Comparison of ENCODE assay signal across 12 cellular contexts in the genomic region with DNA sequence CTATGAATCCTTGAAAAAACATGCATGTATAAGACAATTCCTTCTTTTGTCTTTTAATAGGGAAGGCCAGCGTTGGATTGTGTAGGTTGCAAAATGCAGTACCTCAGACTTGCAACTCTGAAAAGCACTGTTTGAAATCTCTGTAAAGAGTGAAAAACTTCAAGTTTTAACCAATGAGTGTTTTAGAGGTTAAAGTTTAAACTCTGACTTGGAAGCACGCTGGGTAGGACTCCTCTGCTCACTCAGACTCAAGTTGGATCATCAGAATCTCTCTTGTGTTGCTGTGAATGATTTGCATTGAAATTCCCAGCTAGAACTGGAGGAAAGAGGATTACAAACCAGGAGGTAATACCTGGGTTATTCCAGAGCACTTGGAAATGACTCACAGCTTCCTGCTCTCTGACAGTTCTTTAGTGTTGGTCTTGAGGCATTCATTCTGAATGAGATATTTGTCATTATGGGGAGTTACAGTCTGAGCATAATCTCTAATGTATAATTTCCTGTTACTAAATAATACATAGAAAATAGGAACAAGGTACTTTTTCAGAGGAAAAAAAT. TPM values are rescaled to one million over a fixed set of nuclear protein-coding genes. Genes with fewer than 3 reads are reported as not detected.
DNase-seq lines count a peak whose midpoint lies in the region; ATAC-seq, FAIRE-seq and TF ChIP-seq lines count a peak whose summit lies in the region.
"Had no signal": no experiment of that assay in that cellular context is flagged by ENCODE, and none has a peak within 500 bp of the region (broad histone marks: within the 10 kb centered on the region; RNA-seq: fewer than 3 reads in every experiment).

No MANE protein-coding gene starts in this region.

- TF ChIP-seq POLR2A in breast epithelium (IDR thresholded peaks at IDR 0.05), result no peak

- dilution Hi-C loops in keratinocyte (cut with MboI; ENCODE audit: extremely low pct_ligation_motif_present, low sequenced_read_pairs), result no loop called here

- H3K79me2 ChIP-seq in astrocyte (ENCODE audit: insufficient read depth, low read length) (no peaks in the 10 kb centered on the region), keratinocyte (ENCODE audit: control insufficient read depth, insufficient read depth, low read length) (no peaks in the 10 kb centered on the region)

- BruUV-seq in MCF 10A (replicated peaks; lab: Mats Ljungman, UMichigan), result no TSS peak

- H3K36me3 Mint-ChIP-seq in MCF 10A (ENCODE audit: insufficient read depth, unreplicated experiment), result no peaks in the 10 kb centered on the region
- no peaks in the 10 kb centered on the region for H3K36me3 Mint-ChIP-seq in astrocyte (ENCODE audit: low read depth, unreplicated experiment)
- no peaks in the 10 kb centered on the region for H3K36me3 Mint-ChIP-seq in natural killer cell

- H3K9me3 ChIP-seq in breast epithelium (no peaks in the 10 kb centered on the region), astrocyte (ENCODE audit: insufficient read depth, low read depth, low read length) (no peaks in the 10 kb centered on the region), keratinocyte (ENCODE audit: control insufficient read depth, low read depth, low read length) (no peaks in the 10 kb centered on the region)

- FAIRE-seq in astrocyte (lab: Jason Lieb, UNC) (no peak), keratinocyte (lab: Jason Lieb, UNC) (peak; percentile 97)

- H4K20me1 ChIP-seq in astrocyte (ENCODE audit: insufficient read depth, low read length) (no peaks in the 10 kb centered on the region), keratinocyte (ENCODE audit: control insufficient read depth, extremely low read depth, insufficient read depth, low read length) (no peaks in the 10 kb centered on the region)

- H2AFZ ChIP-seq in astrocyte (ENCODE audit: low read depth, low read length), result no peak overlapping the region
- no peak overlapping the region for H2AFZ ChIP-seq in keratinocyte (ENCODE audit: control insufficient read depth, low read length)

- H3K4me3 ChIP-seq in breast epithelium, result no peak overlapping the region
- no peak overlapping the region for H3K4me3 ChIP-seq in astrocyte (ENCODE audit: insufficient read depth, low read depth, low read length)
- H3K4me3 ChIP-seq in keratinocyte (ENCODE audit: control insufficient read depth in 2 of 3, extremely low read depth in 1 of 3, insufficient read depth in 2 of 3, low read depth in 1 of 3, low read length in 3 of 3), result peak overlapping the region in 1 of 3 experiments; percentile 53

- H3K4me2 ChIP-seq in astrocyte (ENCODE audit: low read length) (peak overlapping the region; percentile 42), keratinocyte (ENCODE audit: control insufficient read depth, extremely low read depth, insufficient read depth, low read depth, low read length) (peak overlapping the region; percentile 86)

- no peak overlapping the region for H3K4me3 Mint-ChIP-seq in MCF 10A (ENCODE audit: unreplicated experiment)
- no peak overlapping the region for H3K4me3 Mint-ChIP-seq in astrocyte (ENCODE audit: unreplicated experiment)
- H3K4me3 Mint-ChIP-seq in natural killer cell, result no peak overlapping the region

- no peak overlapping the region for H3K27ac ChIP-seq in breast epithelium
- no peak overlapping the region for H3K27ac ChIP-seq in astrocyte (ENCODE audit: low read depth, low read length)
- peak overlapping the region; percentile 90 for H3K27ac ChIP-seq in keratinocyte (ENCODE audit: control insufficient read depth, insufficient read depth, low read length)

- POLR2A ChIA-PET in MCF 10A (lab: Yijun Ruan, JAX), result interaction anchor here (0.5 to 2.1 kb wide), 9 partner anchors 8 to 355 kb away, joined by 3 to 30 read pairs (median 4); a partner anchor contains a TSS

- H3K4me1 Mint-ChIP-seq in MCF 10A (ENCODE audit: insufficient read depth, unreplicated experiment), result peaks cover 28% of the 10 kb centered on the region
- peaks cover 24% of the 10 kb centered on the region for H3K4me1 Mint-ChIP-seq in astrocyte (ENCODE audit: low read depth, unreplicated experiment)
- no peaks in the 10 kb centered on the region for H3K4me1 Mint-ChIP-seq in natural killer cell

- intact Hi-C loops in MCF 10A (cut with micrococcal nuclease), result loop anchor here (5.0 kb wide), 1 partner anchor 48 kb away; a partner anchor contains a TSS
- intact Hi-C loops in breast epithelium (cut with DNase I; ENCODE audit: low total_unique reads), result no loop called here
- intact Hi-C loops in natural killer cell (cut with micrococcal nuclease), result no loop called here

- CTCF ChIA-PET in MCF 10A (lab: Yijun Ruan, JAX), result interaction anchor here (0.8 to 1.2 kb wide), 4 partner anchors 53 to 184 kb away, joined by 3 to 5 read pairs (median 4); no protein-coding TSS in a partner anchor

- no peaks in the 10 kb centered on the region for H3K4me1 ChIP-seq in breast epithelium
- peaks cover 11% of the 10 kb centered on the region for H3K4me1 ChIP-seq in astrocyte (ENCODE audit: insufficient read depth, low read length)
- peaks cover 37% of the 10 kb centered on the region for H3K4me1 ChIP-seq in keratinocyte (ENCODE audit: control insufficient read depth, extremely low read depth, insufficient read depth, low read length)

- TF ChIP-seq CTCF in MCF 10A (IDR thresholded peaks at IDR 0.05; ENCODE audit: unreplicated experiment) (no peak), breast epithelium (IDR thresholded peaks at IDR 0.05) (no peak), astrocyte (IDR thresholded peaks at IDR 0.05; ENCODE audit: insufficient read depth, low read depth, low read length) (no peak), keratinocyte (optimal IDR thresholded peaks at IDR 0.05 in 1 of 3, IDR thresholded peaks at IDR 0.05 in 1 of 3, conservative IDR thresholded peaks at IDR 0.05 in 1 of 3; ENCODE audit: extremely low read depth in 1 of 3, insufficient read depth in 2 of 3, low read length in 3 of 3) (no peak), natural killer cell (IDR thresholded peaks at IDR 0.05) (no peak)

- H3K9me3 Mint-ChIP-seq in MCF 10A (ENCODE audit: unreplicated experiment) (no peaks in the 10 kb centered on the region), astrocyte (ENCODE audit: unreplicated experiment) (no peaks in the 10 kb centered on the region), natural killer cell (no peaks in the 10 kb centered on the region)
- H3K9me3 Mint-ChIP-seq: activated T-helper 2 cell treated with anti-CD3 and anti-CD28 coated beads, Interferon-gamma antibody, Interleukin-2, Interleukin-4, amounts not matched to agents 10 μg/mL and 5 μg/mL and 100 μg/mL, durations not matched to agents 14 hours and 24 hours and 36 hours had no signal

- ATAC-seq in HG03469 (IDR thresholded peaks at IDR 0.05; ENCODE audit: unreplicated experiment), result no peak
- ATAC-seq in natural killer cell, result no peak

- no peaks in the 10 kb centered on the region for H3K27me3 ChIP-seq in breast epithelium
- H3K27me3 ChIP-seq in astrocyte (ENCODE audit: insufficient read depth, low read length), result no peaks in the 10 kb centered on the region
- no peaks in the 10 kb centered on the region for H3K27me3 ChIP-seq in keratinocyte (ENCODE audit: control insufficient read depth, extremely low read depth, insufficient read depth, low read length)

- no peak overlapping the region for H3K9ac ChIP-seq in astrocyte (ENCODE audit: low read length)
- H3K9ac ChIP-seq in keratinocyte (ENCODE audit: control insufficient read depth, extremely low read depth, insufficient read depth, low read length), result peak overlapping the region; percentile 51

- peak; percentile 80 for DNase-seq in MCF 10A (ENCODE audit: unreplicated experiment)
- DNase-seq in breast epithelium (ENCODE audit: low spot score in 2 of 2), result no peak
- peak; percentile 69 for DNase-seq in astrocyte (ENCODE audit: low read depth)
- peak; percentile 59 for DNase-seq in keratinocyte (ENCODE audit: low read depth, low spot score)
- DNase-seq in natural killer cell, result no peak
- no peak for DNase-seq in NCI-H524 treated with DMSO at 0.1 percent for 48 hours (lab: John Stamatoyannopoulos, UW)
- no peak for DNase-seq in NCI-H2171 treated with DMSO at 0.1 percent for 48 hours (lab: John Stamatoyannopoulos, UW)
- DNase-seq: effector CD4-positive, alpha-beta T cell; NCI-H526 treated with DMSO at 0.1 percent for 48 hours; stimulated activated naive CD4-positive, alpha-beta T cell treated with Interleukin-2 at 50 U/mL for 16 hours had no signal

- H3K9me1 ChIP-seq in keratinocyte (ENCODE audit: control insufficient read depth, extremely low read depth, insufficient read depth, low read length), result no peaks in the 10 kb centered on the region

- H3K27ac Mint-ChIP-seq in MCF 10A (ENCODE audit: low read depth, unreplicated experiment), result no peak overlapping the region
- no peak overlapping the region for H3K27ac Mint-ChIP-seq in astrocyte (ENCODE audit: unreplicated experiment)
- H3K27ac Mint-ChIP-seq in natural killer cell, result no peak overlapping the region
- H3K27ac Mint-ChIP-seq: activated T-helper 2 cell treated with anti-CD3 and anti-CD28 coated beads, Interferon-gamma antibody, Interleukin-2, Interleukin-4, amounts not matched to agents 10 μg/mL and 5 μg/mL and 100 μg/mL, durations not matched to agents 14 hours and 24 hours and 36 hours had no signal

- H3K36me3 ChIP-seq in breast epithelium (no peaks in the 10 kb centered on the region), astrocyte (ENCODE audit: insufficient read depth, low read length) (no peaks in the 10 kb centered on the region), keratinocyte (ENCODE audit: control insufficient read depth in 2 of 2, extremely low read depth in 1 of 2, insufficient read depth in 2 of 2, low read length in 2 of 2) (no peaks in the 10 kb centered on the region)

- H3K27me3 Mint-ChIP-seq in MCF 10A (ENCODE audit: insufficient read depth, unreplicated experiment) (no peaks in the 10 kb centered on the region), astrocyte (ENCODE audit: low read depth, unreplicated experiment) (no peaks in the 10 kb centered on the region), natural killer cell (ENCODE audit: low read depth in 2 of 2) (peaks cover 0 to 2% of the 10 kb centered on the region in 2 donors)

RNA-seq across cellular contexts. Expression of a gene that starts 49.1 kb away (rescaled TPM):
- 7.3 and 9.3 TPM in 2 replicates for total RNA-seq in MCF 10A (2022)
- total RNA-seq in breast epithelium, result 10 to 100 TPM in 2 of 3 donors, 1 to 10 TPM in 1; 1.6 to 18.4 (median 15.7) TPM
- 6.0 and 7.8 TPM in 2 replicates for total RNA-seq in astrocyte
- polyA plus RNA-seq in keratinocyte, result 6.0 to 13.9 TPM (median 10.3 TPM) in 3 replicates
- polyA plus RNA-seq in keratinocyte (2011; ENCODE audit: low read depth), result 5.8 TPM
- polyA plus RNA-seq in keratinocyte (2011; cell fraction: cytosol; rRNA removed), result 4.8 and 11.9 TPM in 2 replicates
- 6.0 and 8.0 TPM in 2 replicates for polyA plus RNA-seq in keratinocyte (2011; cell fraction: nucleus; rRNA removed)
- 2.7 and 9.3 TPM in 2 replicates for polyA plus RNA-seq in keratinocyte (2012; ENCODE audit: low replicate concordance)
- polyA minus RNA-seq in keratinocyte, result 2.2 to 12.7 TPM (median 3.9 TPM) in 3 replicates
- polyA minus RNA-seq in keratinocyte (2011; cell fraction: cytosol; rRNA and poly(A)+ RNA removed), result 6.1 TPM
- polyA minus RNA-seq in keratinocyte (2011; cell fraction: nucleus; rRNA and poly(A)+ RNA removed), result 3.2 and 12.5 TPM in 2 replicates
- 1 to 10 TPM; 1.2 to 2.6 (median 1.6) TPM for total RNA-seq in natural killer cell

Comparison
In these comparisons a context has a peak if more than half of its experiments do, and no peak if none do; other contexts are left out.
1. DNase-seq: peak in MCF 10A (single experiment), astrocyte (single experiment) and keratinocyte (single experiment); none in breast epithelium (0 of 2), natural killer cell (single experiment), NCI-H524 treated with DMSO at 0.1 percent for 48 hours (single experiment) and NCI-H2171 treated with DMSO at 0.1 percent for 48 hours (single experiment).